In the genomic region with DNA sequence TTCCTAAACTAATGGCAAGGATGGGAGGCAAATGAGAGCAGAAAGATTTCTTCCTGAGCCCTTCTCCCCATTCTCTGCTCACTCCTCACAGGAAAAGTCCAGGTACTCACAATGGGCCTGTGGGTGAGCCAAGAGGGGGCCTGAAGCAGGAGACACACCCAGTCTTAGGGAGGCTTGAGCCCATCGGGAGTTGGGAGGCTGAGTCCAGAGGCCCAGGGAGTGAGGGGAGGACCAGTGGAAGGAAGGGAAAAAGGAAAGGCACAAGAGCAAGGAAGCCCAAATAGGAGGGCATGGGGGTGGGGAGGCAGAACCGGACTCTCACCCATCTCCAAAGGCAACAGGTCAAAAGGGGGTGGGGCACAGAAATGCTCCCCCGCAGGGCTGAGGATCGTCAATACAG, we compare ENCODE assay signal across 10 cellular contexts.
"Had no signal": no experiment of that assay in that cellular context is flagged by ENCODE, and none has a peak within 500 bp of the region (broad histone marks: within the 10 kb centered on the region; RNA-seq: fewer than 3 reads in every experiment).

No MANE protein-coding gene starts in this region.

- ATAC-seq: GM23338, K562 had no signal

- H3K4me2 ChIP-seq: GM23338 had no signal

- H3K27ac ChIP-seq: HL-60 had no signal

- DNase-seq: H9, HCEC 1CT, HFFc6, IMR-90, KG1 had no signal

- FAIRE-seq: H1, H54, K562 had no signal

- H3K4me3 ChIP-seq: GM23338, K562 had no signal

- H2AFZ ChIP-seq: GM23338 had no signal
